ENCODE assay signal across 1 cellular context in the genomic region with DNA sequence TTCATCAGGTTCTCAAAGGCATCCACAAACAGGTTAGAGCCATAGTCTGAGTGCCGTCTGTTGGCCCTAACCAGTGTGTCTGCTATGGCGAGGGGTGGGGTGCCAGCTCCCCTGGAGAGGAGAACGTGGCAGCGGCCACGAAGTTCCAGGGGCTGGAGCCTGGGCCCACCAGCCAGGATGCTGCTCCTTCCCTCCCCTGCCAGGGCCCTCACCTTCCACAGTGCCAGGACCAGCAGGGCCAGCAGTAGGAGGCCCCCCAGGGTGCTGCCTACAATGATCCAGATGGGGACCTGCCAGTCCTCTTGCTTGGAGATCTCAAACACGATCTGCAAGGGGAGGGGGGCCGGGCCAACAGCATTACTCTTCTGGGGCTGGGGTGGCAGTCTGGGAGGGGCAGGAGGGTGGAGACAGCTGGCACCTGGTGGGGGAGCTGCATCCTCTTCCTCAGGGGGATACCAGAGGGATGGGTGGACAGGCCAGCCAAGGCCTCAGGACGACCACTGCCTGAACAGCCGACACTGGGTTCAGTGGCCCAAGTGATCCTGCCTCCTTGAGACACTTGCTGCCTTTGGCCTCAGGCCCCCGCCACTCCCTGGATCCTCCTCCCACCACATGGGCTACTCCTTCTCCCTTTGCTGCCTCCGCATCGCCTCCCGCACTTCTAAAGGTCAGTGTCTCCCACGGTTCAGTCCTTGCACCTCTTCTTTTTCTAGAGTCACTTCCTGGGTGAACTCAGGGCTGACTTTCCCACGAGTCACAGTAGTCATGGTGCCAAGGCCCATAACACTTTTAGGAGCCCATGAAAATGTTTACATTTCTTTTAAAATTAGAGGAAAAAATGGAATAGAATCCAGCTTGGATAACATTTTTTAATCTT.
TF ChIP-seq lines count a peak whose summit lies in the region.

No MANE protein-coding gene starts in this region.

TF ChIP-seq in IMR-90, 13 proteins besides CTCF, POLR2A, EP300 and RAD21:
- no peak for TF ChIP-seq MXI1 (IDR thresholded peaks at IDR 0.05; ENCODE audit: borderline replicate concordance, low read depth, low read length)
- TF ChIP-seq FOS (IDR thresholded peaks at IDR 0.05; ENCODE audit: low read depth, low read length): no peak
- TF ChIP-seq RCOR1 (IDR thresholded peaks at IDR 0.05; ENCODE audit: insufficient replicate concordance, low read length): no peak
- TF ChIP-seq SMC3 (IDR thresholded peaks at IDR 0.05; ENCODE audit: low read depth, low read length): no peak
- TF ChIP-seq, protein P1, sequence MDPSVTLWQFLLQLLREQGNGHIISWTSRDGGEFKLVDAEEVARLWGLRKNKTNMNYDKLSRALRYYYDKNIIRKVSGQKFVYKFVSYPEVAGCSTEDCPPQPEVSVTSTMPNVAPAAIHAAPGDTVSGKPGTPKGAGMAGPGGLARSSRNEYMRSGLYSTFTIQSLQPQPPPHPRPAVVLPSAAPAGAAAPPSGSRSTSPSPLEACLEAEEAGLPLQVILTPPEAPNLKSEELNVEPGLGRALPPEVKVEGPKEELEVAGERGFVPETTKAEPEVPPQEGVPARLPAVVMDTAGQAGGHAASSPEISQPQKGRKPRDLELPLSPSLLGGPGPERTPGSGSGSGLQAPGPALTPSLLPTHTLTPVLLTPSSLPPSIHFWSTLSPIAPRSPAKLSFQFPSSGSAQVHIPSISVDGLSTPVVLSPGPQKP (IDR thresholded peaks at IDR 0.05; ENCODE audit: borderline replicate concordance, low read depth, low read length): no peak
- no peak for TF ChIP-seq MAZ (IDR thresholded peaks at IDR 0.05; ENCODE audit: borderline replicate concordance, low read depth, low read length)
- TF ChIP-seq, protein P2, sequence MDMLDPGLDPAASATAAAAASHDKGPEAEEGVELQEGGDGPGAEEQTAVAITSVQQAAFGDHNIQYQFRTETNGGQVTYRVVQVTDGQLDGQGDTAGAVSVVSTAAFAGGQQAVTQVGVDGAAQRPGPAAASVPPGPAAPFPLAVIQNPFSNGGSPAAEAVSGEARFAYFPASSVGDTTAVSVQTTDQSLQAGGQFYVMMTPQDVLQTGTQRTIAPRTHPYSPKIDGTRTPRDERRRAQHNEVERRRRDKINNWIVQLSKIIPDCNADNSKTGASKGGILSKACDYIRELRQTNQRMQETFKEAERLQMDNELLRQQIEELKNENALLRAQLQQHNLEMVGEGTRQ (IDR thresholded peaks at IDR 0.05; ENCODE audit: low read depth, low read length): no peak
- TF ChIP-seq CHD1 (IDR thresholded peaks at IDR 0.05; ENCODE audit: low read depth, low read length): no peak
- no peak for TF ChIP-seq BHLHE40 (IDR thresholded peaks at IDR 0.05; ENCODE audit: low read depth, low read length)
- TF ChIP-seq NFE2L2 (IDR thresholded peaks at IDR 0.05; ENCODE audit: low read depth, low read length): no peak
- TF ChIP-seq MAFK (IDR thresholded peaks at IDR 0.05; ENCODE audit: low read depth, low read length): no peak
